Comparison of ENCODE assay signal across 21 cellular contexts in the genomic region with DNA sequence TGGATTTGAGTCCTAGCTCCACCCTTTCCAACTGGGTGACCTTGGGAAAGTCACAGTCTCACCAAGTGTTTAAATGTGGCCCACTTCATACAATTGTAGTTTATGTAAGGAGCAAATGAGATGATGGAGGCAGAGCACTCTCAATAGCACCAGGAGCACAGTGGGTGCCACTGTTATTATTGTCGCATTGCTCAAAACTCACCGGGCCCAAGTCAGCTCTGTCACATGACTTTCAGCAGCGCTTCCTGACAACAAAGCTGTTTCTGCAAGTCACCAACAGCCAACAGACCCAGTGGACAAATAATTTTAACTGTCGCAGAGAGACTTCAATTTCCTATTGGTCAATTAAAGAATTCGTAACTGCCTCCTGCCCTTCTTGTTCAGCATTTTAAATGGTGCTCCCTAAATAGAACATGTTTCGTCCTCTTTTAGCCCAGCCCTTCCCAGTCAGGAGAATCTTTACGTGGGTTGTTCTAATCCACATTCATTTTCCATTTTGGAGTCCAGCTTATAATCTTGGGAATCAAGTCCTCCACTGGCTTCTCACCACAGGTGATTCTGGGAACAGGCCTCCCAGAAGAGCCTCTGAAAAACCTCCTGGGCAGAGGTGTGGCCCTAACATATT.
"Had no signal": no experiment of that assay in that cellular context is flagged by ENCODE, and none has a peak within 500 bp of the region (broad histone marks: within the 10 kb centered on the region; RNA-seq: fewer than 3 reads in every experiment).

No MANE protein-coding gene starts in this region.

- FAIRE-seq: pancreas, TTC549 had no signal

- DNase-seq: activated B cell treated with CpG ODN at 0.5 μM for 24 hours; activated CD4-positive, alpha-beta T cell treated with anti-CD3 and anti-CD28 coated beads for 48 hours; activated CD8-positive, alpha-beta T cell treated with anti-CD3 and anti-CD28 coated beads for 36 hours; activated effector memory CD4-positive, alpha-beta T cell treated with anti-CD3 and anti-CD28 coated beads, Interleukin-2, amount 50 U/mL, for 16 hours; activated naive CD8-positive, alpha-beta T cell treated with anti-CD3 and anti-CD28 coated beads for 36 hours; activated T-cell treated with anti-CD3 and anti-CD28 coated beads, Interleukin-2, amount 50 U/mL, for 4 hours; effector memory CD4-positive, alpha-beta T cell; foreskin melanocyte; heart left ventricle; left colon; mammary epithelial cell; naive B cell; pancreas; T-helper 2 cell; thyroid gland had no signal

- H3K27me3 ChIP-seq: heart left ventricle, neural progenitor cell, pancreas, thyroid gland had no signal

- H3K36me3 Mint-ChIP-seq: activated naive CD8-positive, alpha-beta T cell treated with anti-CD3 and anti-CD28 coated beads for 36 hours; brain; naive B cell; neural progenitor cell; stimulated activated effector memory CD8-positive, alpha-beta T cell treated with anti-CD3 and anti-CD28 coated beads, Interleukin-12 subunit alpha, Interleukin-12 subunit beta, amount 100 ng/mL, for 72 hours had no signal

- H3K4me1 Mint-ChIP-seq: activated B cell treated with CpG ODN at 0.5 μM for 24 hours; brain; central memory CD8-positive, alpha-beta T cell; naive B cell; stimulated activated effector memory CD8-positive, alpha-beta T cell treated with anti-CD3 and anti-CD28 coated beads, Interleukin-12 subunit alpha, Interleukin-12 subunit beta, amount 100 ng/mL, for 72 hours had no signal

- H3K9me3 Mint-ChIP-seq: activated B cell treated with CpG ODN at 0.5 μM for 24 hours; activated CD8-positive, alpha-beta T cell treated with anti-CD3 and anti-CD28 coated beads for 36 hours; activated naive CD8-positive, alpha-beta T cell treated with anti-CD3 and anti-CD28 coated beads for 36 hours; activated T-cell treated with anti-CD3 and anti-CD28 coated beads, Interleukin-2, amount 50 U/mL, for 4 hours; dendritic cell treated with granulocyte-macrophage colony-stimulating factor and Interleukin-4, amounts not matched to agents 40 ng/mL and 50 ng/mL, for 4 days; naive B cell; neural progenitor cell; stimulated activated effector memory CD8-positive, alpha-beta T cell treated with anti-CD3 and anti-CD28 coated beads, Interleukin-12 subunit alpha, Interleukin-12 subunit beta, amount 100 ng/mL, for 72 hours had no signal

- H3K27ac ChIP-seq: neural progenitor cell, pancreas, thyroid gland had no signal

- H3K4me1 ChIP-seq: neural progenitor cell, pancreas, thyroid gland had no signal

- H3K36me3 ChIP-seq: heart left ventricle, neural progenitor cell, pancreas, thyroid gland had no signal

- H3K9me3 ChIP-seq: heart left ventricle, pancreas, thyroid gland had no signal

- H3K27ac Mint-ChIP-seq: activated B cell treated with CpG ODN at 0.5 μM for 24 hours; activated CD8-positive, alpha-beta T cell treated with anti-CD3 and anti-CD28 coated beads for 36 hours; activated naive CD8-positive, alpha-beta T cell treated with anti-CD3 and anti-CD28 coated beads for 36 hours; dendritic cell treated with granulocyte-macrophage colony-stimulating factor and Interleukin-4, amounts not matched to agents 40 ng/mL and 50 ng/mL, for 4 days; neural progenitor cell; stimulated activated effector memory CD8-positive, alpha-beta T cell treated with anti-CD3 and anti-CD28 coated beads, Interleukin-12 subunit alpha, Interleukin-12 subunit beta, amount 100 ng/mL, for 72 hours had no signal

- H3K4me3 ChIP-seq: heart left ventricle, neural progenitor cell, pancreas, thyroid gland had no signal

- H3K4me3 Mint-ChIP-seq: activated B cell treated with CpG ODN at 0.5 μM for 24 hours; activated CD8-positive, alpha-beta T cell treated with anti-CD3 and anti-CD28 coated beads for 36 hours; activated naive CD8-positive, alpha-beta T cell treated with anti-CD3 and anti-CD28 coated beads for 36 hours; activated T-cell treated with anti-CD3 and anti-CD28 coated beads, Interleukin-2, amount 50 U/mL, for 4 hours; brain; central memory CD8-positive, alpha-beta T cell; dendritic cell treated with granulocyte-macrophage colony-stimulating factor and Interleukin-4, amounts not matched to agents 40 ng/mL and 50 ng/mL, for 4 days; naive B cell; neural progenitor cell; stimulated activated effector memory CD8-positive, alpha-beta T cell treated with anti-CD3 and anti-CD28 coated beads, Interleukin-12 subunit alpha, Interleukin-12 subunit beta, amount 100 ng/mL, for 72 hours had no signal

- ATAC-seq: activated CD8-positive, alpha-beta T cell treated with anti-CD3 and anti-CD28 coated beads for 36 hours; activated T-cell treated with anti-CD3 and anti-CD28 coated beads, Interleukin-2, amount 50 U/mL, for 4 hours; heart left ventricle; left colon; stimulated activated effector memory CD8-positive, alpha-beta T cell treated with anti-CD3 and anti-CD28 coated beads, Interleukin-12 subunit alpha, Interleukin-12 subunit beta, amount 100 ng/mL, for 72 hours had no signal

- H3K27me3 Mint-ChIP-seq: activated B cell treated with CpG ODN at 0.5 μM for 24 hours; activated CD8-positive, alpha-beta T cell treated with anti-CD3 and anti-CD28 coated beads for 36 hours; activated naive CD8-positive, alpha-beta T cell treated with anti-CD3 and anti-CD28 coated beads for 36 hours; brain; dendritic cell treated with granulocyte-macrophage colony-stimulating factor and Interleukin-4, amounts not matched to agents 40 ng/mL and 50 ng/mL, for 4 days had no signal
